In the genomic region with DNA sequence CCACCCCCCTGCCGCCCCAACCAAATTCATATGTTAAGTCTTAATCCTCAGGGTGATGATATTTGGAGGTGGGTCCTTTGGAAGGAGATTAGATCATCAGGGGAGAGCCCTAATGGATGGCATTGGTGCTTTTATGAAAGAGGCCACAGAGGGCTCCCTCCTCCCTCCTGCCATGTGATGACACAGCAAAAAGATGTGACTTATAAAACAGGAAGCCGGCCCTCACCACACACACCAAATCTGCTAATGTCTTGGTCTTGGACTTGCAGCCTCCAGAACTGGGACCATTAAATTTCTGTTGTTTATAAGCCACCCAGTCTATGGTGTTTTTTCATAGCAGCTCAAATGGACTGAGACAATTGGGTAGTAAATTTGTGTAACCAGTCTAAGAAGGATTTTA, we compare ENCODE assay signal across 11 cellular contexts.
DNase-seq lines count a peak whose midpoint lies in the region; ATAC-seq and TF ChIP-seq lines count a peak whose summit lies in the region.
"Had no signal": no experiment of that assay in that cellular context is flagged by ENCODE, and none has a peak within 500 bp of the region (broad histone marks: within the 10 kb centered on the region; RNA-seq: fewer than 3 reads in every experiment).

No MANE protein-coding gene starts in this region.

- H3K4me1 Mint-ChIP-seq in activated CD4-positive, alpha-beta memory T cell treated with anti-CD3 and anti-CD28 coated beads, Interleukin-2, amount 10 ng/mL, durations not matched to agents 7 days and 5 days, result no peaks in the 10 kb centered on the region
- no peaks in the 10 kb centered on the region for H3K4me1 Mint-ChIP-seq in nephron progenitor cell

- no peak overlapping the region for H3K4me3 ChIP-seq in epithelial cell of esophagus (ENCODE audit: low read length)
- H3K4me3 ChIP-seq: ovary, thoracic aorta had no signal

- CTCF ChIA-PET in activated CD4-positive, alpha-beta memory T cell treated with anti-CD3 and anti-CD28 coated beads, Interleukin-2, amount 10 ng/mL, durations not matched to agents 7 days and 5 days (lab: Charles Lee), result no interaction called here

- DNase-seq in ACHN (peak; percentile 42), NCI-H524 (lab: John Stamatoyannopoulos, UW) (peak; percentile 69 to 78), epithelial cell of esophagus (ENCODE audit: low read depth) (peak; percentile 58), nephron progenitor cell (no peak)
- DNase-seq in activated CD4-positive, alpha-beta memory T cell treated with anti-CD3 and anti-CD28 coated beads, Interleukin-2, amount 10 ng/mL, durations not matched to agents 7 days and 5 days, result no peak
- DNase-seq: activated CD4-positive, alpha-beta T cell treated with anti-CD3 and anti-CD28 coated beads for 1 hour; ovary had no signal

- no peaks in the 10 kb centered on the region for H3K9me3 Mint-ChIP-seq in activated CD4-positive, alpha-beta memory T cell treated with anti-CD3 and anti-CD28 coated beads, Interleukin-2, amount 10 ng/mL, durations not matched to agents 7 days and 5 days
- no peaks in the 10 kb centered on the region for H3K9me3 Mint-ChIP-seq in nephron progenitor cell

- H3K27ac Mint-ChIP-seq in activated CD4-positive, alpha-beta memory T cell treated with anti-CD3 and anti-CD28 coated beads, Interleukin-2, amount 10 ng/mL, durations not matched to agents 7 days and 5 days, result no peak overlapping the region
- no peak overlapping the region for H3K27ac Mint-ChIP-seq in nephron progenitor cell

- ATAC-seq in GM21576 (IDR thresholded peaks at IDR 0.05; ENCODE audit: unreplicated experiment), result peak; percentile 52
- no peak for ATAC-seq in GM21619 (IDR thresholded peaks at IDR 0.05; ENCODE audit: unreplicated experiment)
- ATAC-seq in GM19455 (IDR thresholded peaks at IDR 0.05; ENCODE audit: unreplicated experiment), result no peak

- POLR2A ChIA-PET in activated CD4-positive, alpha-beta memory T cell treated with anti-CD3 and anti-CD28 coated beads, Interleukin-2, amount 10 ng/mL, durations not matched to agents 7 days and 5 days (lab: Charles Lee), result no interaction called here

- in situ Hi-C loops in ACHN (cut with HindIII; ENCODE audit: low pct_ligation_motif_present, low pct_unique_long_range_greater_than_20kb, low sequenced_read_pairs), result no loop called here

- TF ChIP-seq CTCF in epithelial cell of esophagus (IDR thresholded peaks at IDR 0.05; ENCODE audit: insufficient read depth, low read depth, low read length, missing control alignments), result no peak
- no peak for TF ChIP-seq CTCF in nephron progenitor cell (IDR thresholded peaks at IDR 0.05)

- no peaks in the 10 kb centered on the region for H3K36me3 Mint-ChIP-seq in activated CD4-positive, alpha-beta memory T cell treated with anti-CD3 and anti-CD28 coated beads, Interleukin-2, amount 10 ng/mL, durations not matched to agents 7 days and 5 days (ENCODE audit: low read depth)
- H3K36me3 Mint-ChIP-seq in nephron progenitor cell (ENCODE audit: low read depth), result no peaks in the 10 kb centered on the region

- no peak overlapping the region for H3K4me3 Mint-ChIP-seq in activated CD4-positive, alpha-beta memory T cell treated with anti-CD3 and anti-CD28 coated beads, Interleukin-2, amount 10 ng/mL, durations not matched to agents 7 days and 5 days
- H3K4me3 Mint-ChIP-seq in nephron progenitor cell, result no peak overlapping the region

- no peaks in the 10 kb centered on the region for H3K27me3 Mint-ChIP-seq in activated CD4-positive, alpha-beta memory T cell treated with anti-CD3 and anti-CD28 coated beads, Interleukin-2, amount 10 ng/mL, durations not matched to agents 7 days and 5 days
- no peaks in the 10 kb centered on the region for H3K27me3 Mint-ChIP-seq in nephron progenitor cell (ENCODE audit: low read depth, poor library complexity)

Comparison
In these comparisons a context has a peak if more than half of its experiments do, and no peak if none do; other contexts are left out.
1. DNase-seq: peak in ACHN (single experiment), NCI-H524 (2 of 2) and epithelial cell of esophagus (single experiment); none in activated CD4-positive, alpha-beta memory T cell treated with anti-CD3 and anti-CD28 coated beads, Interleukin-2, amount 10 ng/mL, durations not matched to agents 7 days and 5 days (single experiment) and nephron progenitor cell (single experiment).